ENCODE assay signal across 11 cellular contexts in the genomic region with DNA sequence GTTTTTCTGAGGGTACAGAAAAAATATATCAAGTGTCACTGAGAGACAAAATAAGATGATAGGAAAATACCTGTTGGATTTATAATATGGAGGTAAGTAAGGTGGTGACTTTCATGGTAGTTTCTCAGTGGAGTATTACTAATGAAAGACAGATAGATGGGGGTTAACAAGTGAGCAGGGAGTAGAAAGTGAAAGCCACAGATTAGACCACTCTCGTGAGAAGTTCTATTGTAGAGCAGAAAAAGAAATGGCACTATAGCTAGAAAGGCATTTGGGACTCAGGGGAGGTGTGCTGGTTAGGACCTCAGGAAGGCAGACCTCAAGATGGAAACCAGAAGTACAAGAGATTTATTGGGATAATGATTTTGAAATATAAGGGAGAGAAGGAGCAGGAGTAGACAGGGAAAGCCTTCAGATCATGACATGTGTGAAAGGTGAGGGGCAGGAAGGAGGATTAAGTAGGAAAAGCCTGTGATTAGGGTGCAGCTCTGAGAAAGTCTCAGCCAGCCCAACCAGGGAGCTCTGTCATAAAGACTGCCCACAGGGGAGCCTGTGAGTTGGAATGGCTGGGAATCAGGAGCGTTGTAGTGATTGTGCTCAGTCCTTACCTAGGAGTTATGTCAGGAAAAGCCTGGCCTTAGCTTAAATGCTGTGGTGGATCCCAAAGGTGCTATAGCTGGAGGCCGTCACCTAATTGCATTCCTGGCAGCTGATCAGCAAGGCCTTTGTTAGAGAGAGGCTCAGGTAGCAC.
DNase-seq lines count a peak whose midpoint lies in the region; ATAC-seq and TF ChIP-seq lines count a peak whose summit lies in the region.
"Had no signal": no experiment of that assay in that cellular context is flagged by ENCODE, and none has a peak within 500 bp of the region (broad histone marks: within the 10 kb centered on the region; RNA-seq: fewer than 3 reads in every experiment).

No MANE protein-coding gene starts in this region.

- no peaks in the 10 kb centered on the region for H3K36me3 ChIP-seq in CD8-positive, alpha-beta T cell (ENCODE audit: insufficient read depth, low read length)
- H3K36me3 ChIP-seq: BE2C, breast epithelium had no signal

- TF ChIP-seq CTCF in CD8-positive, alpha-beta T cell (IDR thresholded peaks at IDR 0.05), result no peak

- H3K4me3 Mint-ChIP-seq in CD8-positive, alpha-beta T cell, result no peak overlapping the region

- no peaks in the 10 kb centered on the region for H3K27me3 Mint-ChIP-seq in CD8-positive, alpha-beta T cell (ENCODE audit: low read depth)

- no peak for ATAC-seq in CD8-positive, alpha-beta T cell
- peak; percentile 84 for ATAC-seq in GM19023 (IDR thresholded peaks at IDR 0.05; ENCODE audit: unreplicated experiment)
- ATAC-seq in HG02623 (IDR thresholded peaks at IDR 0.05; ENCODE audit: unreplicated experiment), result peak; percentile 87
- ATAC-seq in HG03521 (IDR thresholded peaks at IDR 0.05; ENCODE audit: unreplicated experiment), result peak; percentile 89

- peaks cover 26% of the 10 kb centered on the region for H3K4me1 Mint-ChIP-seq in CD8-positive, alpha-beta T cell (ENCODE audit: low read depth)

- CTCF ChIA-PET in CD8-positive, alpha-beta T cell (lab: Charles Lee), result interaction anchor here (0.6 kb wide), 1 partner anchor 834 kb away, joined by 3 read pairs; no protein-coding TSS in a partner anchor

- peaks cover 3% of the 10 kb centered on the region for H3K4me1 ChIP-seq in CD8-positive, alpha-beta T cell (ENCODE audit: insufficient read depth, low read length)
- H3K4me1 ChIP-seq: BE2C, breast epithelium had no signal

- H3K9me3 ChIP-seq in CD8-positive, alpha-beta T cell (ENCODE audit: low read length), result no peaks in the 10 kb centered on the region
- H3K9me3 ChIP-seq: BE2C, breast epithelium had no signal

- no peaks in the 10 kb centered on the region for H3K36me3 Mint-ChIP-seq in CD8-positive, alpha-beta T cell

- no peak for DNase-seq in CD8-positive, alpha-beta T cell
- DNase-seq in activated gamma-delta T cell (lab: John Stamatoyannopoulos, UW) (no peak), 8988T (no peak)
- DNase-seq in stimulated activated CD4-positive, alpha-beta T cell treated with anti-CD3 and anti-CD28 coated beads, Interleukin-4, amount 100 ng/mL, for 24 hours, result no peak
- no peak for DNase-seq in stimulated activated CD4-positive, alpha-beta T cell treated with anti-CD3 and anti-CD28 coated beads, Interleukin-15, amount 100 ng/mL, for 24 hours
- DNase-seq: BE2C; stimulated activated naive CD4-positive, alpha-beta T cell treated with Interleukin-2 at 50 U/mL for 16 hours had no signal

- POLR2A ChIA-PET in CD8-positive, alpha-beta T cell (lab: Charles Lee), result no interaction called here

- no peaks in the 10 kb centered on the region for H3K27me3 ChIP-seq in CD8-positive, alpha-beta T cell (ENCODE audit: insufficient read depth, low read length)
- H3K27me3 ChIP-seq: BE2C, breast epithelium had no signal

- H3K27ac ChIP-seq in CD8-positive, alpha-beta T cell (ENCODE audit: low read depth, low read length), result no peak overlapping the region

- no peaks in the 10 kb centered on the region for H3K9me3 Mint-ChIP-seq in CD8-positive, alpha-beta T cell

- H3K27ac Mint-ChIP-seq in CD8-positive, alpha-beta T cell, result peak overlapping the region; percentile 2

- no peak overlapping the region for H3K4me3 ChIP-seq in CD8-positive, alpha-beta T cell (ENCODE audit: low read depth, low read length)
- H3K4me3 ChIP-seq: breast epithelium had no signal

- intact Hi-C loops in CD8-positive, alpha-beta T cell (cut with DNase I, micrococcal nuclease), result no loop called here
